Comparison of ENCODE assay signal across 18 cellular contexts in genomic region chr2:127597984-127598380, GRCh38. TPM values are rescaled to one million over a fixed set of nuclear protein-coding genes. Genes with fewer than 3 reads are reported as not detected.
DNase-seq lines count a peak whose midpoint lies in the region; ATAC-seq and FAIRE-seq lines count a peak whose summit lies in the region.
"Had no signal": no experiment of that assay in that cellular context is flagged by ENCODE, and none has a peak within 500 bp of the region (broad histone marks: within the 10 kb centered on the region; RNA-seq: fewer than 3 reads in every experiment).

No MANE protein-coding gene starts in this region.

- H3K27ac Mint-ChIP-seq in activated T-helper 17 cell treated with anti-CD3 and anti-CD28 coated beads, Interleukin-2, amount 50 U/mL, for 72 hours = no peak overlapping the region

- no peaks in the 10 kb centered on the region for H3K27me3 Mint-ChIP-seq in activated T-helper 17 cell treated with anti-CD3 and anti-CD28 coated beads, Interleukin-2, amount 50 U/mL, for 72 hours

- no peaks in the 10 kb centered on the region for H3K36me3 Mint-ChIP-seq in activated T-helper 17 cell treated with anti-CD3 and anti-CD28 coated beads, Interleukin-2, amount 50 U/mL, for 72 hours (ENCODE audit: low read depth)

- no peaks in the 10 kb centered on the region for H3K9me3 Mint-ChIP-seq in activated T-helper 17 cell treated with anti-CD3 and anti-CD28 coated beads, Interleukin-2, amount 50 U/mL, for 72 hours

- no peak overlapping the region for H3K4me3 Mint-ChIP-seq in activated T-helper 17 cell treated with anti-CD3 and anti-CD28 coated beads, Interleukin-2, amount 50 U/mL, for 72 hours

- no peak for FAIRE-seq in GM19239 (lab: Jason Lieb, UNC)
- FAIRE-seq: colon, GM12878 had no signal

- DNase-seq in Daoy (ENCODE audit: low read depth) (peak; percentile 24), HCEC 1CT (peak; percentile 37), iris pigment epithelial cell (ENCODE audit: low read depth) (peak; percentile 80), GM19239 (ENCODE audit: insufficient read length, low spot score) (no peak)
- DNase-seq: C1 segment of cervical spinal cord, DMS53, hippocampal formation, left lung, NCI-H1105 treated with DMSO at 0.1 percent for 48 hours, NCI-H2171 treated with DMSO at 0.1 percent for 48 hours had no signal

- no peaks in the 10 kb centered on the region for H3K4me1 Mint-ChIP-seq in activated T-helper 17 cell treated with anti-CD3 and anti-CD28 coated beads, Interleukin-2, amount 50 U/mL, for 72 hours

- ATAC-seq in activated T-helper 17 cell treated with anti-CD3 and anti-CD28 coated beads, Interleukin-2, amount 50 U/mL, for 72 hours (replicated peaks) = peak; percentile 56
- ATAC-seq in HG02981 (IDR thresholded peaks at IDR 0.05; ENCODE audit: unreplicated experiment) (no peak), GM19324 (IDR thresholded peaks at IDR 0.05; ENCODE audit: low FRiP score, unreplicated experiment) (no peak)
- ATAC-seq: GM12878, left lung had no signal

RNA-seq across cellular contexts. Expression of gene GPR17, which starts 48.0 kb away (rescaled TPM):
- total RNA-seq in Daoy (2014; rRNA removed; shearing (Covaris generic)) = not detected in 2 replicates
- total RNA-seq in activated T-helper 17 cell treated with anti-CD3 and anti-CD28 coated beads, Interleukin-2, amount 50 U/mL, for 72 hours = not detected
- total RNA-seq: activated CD8-positive, alpha-beta memory T cell treated with anti-CD3 and anti-CD28 coated beads for 36 hours; GM12878; SK-MEL-5; thoracic aorta had no signal
